ENCODE assay signal across 8 cellular contexts in the genomic region with DNA sequence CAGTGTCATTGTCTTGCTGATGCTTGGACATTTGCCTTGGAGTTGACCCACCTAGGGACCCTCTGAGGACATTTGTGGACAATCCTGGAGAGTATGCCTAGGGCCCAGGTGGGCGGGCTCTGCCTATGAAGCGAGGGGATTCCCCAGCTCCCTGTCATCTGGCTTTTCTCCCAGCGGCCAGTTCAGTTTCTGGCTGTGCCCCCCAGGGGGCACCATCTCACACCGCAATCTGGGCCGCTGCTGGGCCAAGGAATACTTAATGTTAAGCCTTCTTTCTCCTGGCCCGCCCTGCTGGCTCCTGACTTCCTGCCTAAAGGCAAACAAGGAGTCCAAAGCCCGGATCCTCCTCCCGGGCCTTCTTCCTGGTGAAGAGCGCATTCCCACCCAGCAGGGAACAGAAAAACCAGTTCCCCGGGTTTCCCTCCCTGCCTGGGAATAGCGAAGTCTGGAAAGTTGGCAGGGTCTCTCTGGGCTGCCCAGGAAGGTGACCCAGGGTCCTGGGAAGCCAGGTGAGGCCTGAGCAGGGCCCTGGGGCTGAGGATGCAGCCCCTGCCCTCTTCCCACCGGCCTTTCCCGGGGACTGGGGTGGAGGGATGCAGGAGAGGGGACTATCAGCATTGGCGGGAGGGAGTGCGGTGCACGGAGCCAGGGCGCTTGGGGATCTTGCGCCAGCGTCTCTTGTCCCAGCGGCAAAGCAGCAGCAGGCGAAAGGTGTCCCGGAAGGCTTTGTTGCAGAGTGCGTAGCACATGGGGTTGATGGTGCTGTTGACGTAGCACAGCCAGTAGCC. TPM values are rescaled to one million over a fixed set of nuclear protein-coding genes. Genes with fewer than 3 reads are reported as not detected.
DNase-seq lines count a peak whose midpoint lies in the region; ATAC-seq and TF ChIP-seq lines count a peak whose summit lies in the region.

No MANE protein-coding gene starts in this region.

- H3K79me2 ChIP-seq in GM23338 (replicated peaks; ENCODE audit: insufficient read depth) = no peaks in the 10 kb centered on the region
- no peaks in the 10 kb centered on the region for H3K79me2 ChIP-seq in fibroblast of lung (ENCODE audit: control insufficient read depth, insufficient read depth, low read length)

- H4K20me1 ChIP-seq in GM23338 (replicated peaks; ENCODE audit: insufficient read depth) = no peaks in the 10 kb centered on the region
- H4K20me1 ChIP-seq in fibroblast of lung (ENCODE audit: control insufficient read depth, extremely low read depth, insufficient read depth, low read length) = no peaks in the 10 kb centered on the region

- H3K4me2 ChIP-seq in GM23338 (peak overlapping the region; percentile 78), fibroblast of lung (ENCODE audit: extremely low read depth, insufficient read depth, low read length) (no peak overlapping the region)

- H3K9ac ChIP-seq in fibroblast of lung (ENCODE audit: insufficient read depth, low read length) = no peak overlapping the region

- H3K4me1 Mint-ChIP-seq in GM23338 = peaks cover 25% of the 10 kb centered on the region

- TF ChIP-seq CTCF in AG09319 (IDR thresholded peaks at IDR 0.05; ENCODE audit: low read depth, low read length) (peak; percentile 58), GM23338 (conservative IDR thresholded peaks at IDR 0.05; ENCODE audit: low read depth in 2 of 2) (peak; percentile 71 to 85), fibroblast of lung (conservative IDR thresholded peaks at IDR 0.05 in 1 of 2, IDR thresholded peaks at IDR 0.05 in 1 of 2; ENCODE audit: low read depth in 1 of 2, low read length in 2 of 2) (peak; percentile 35 to 56)

- H2AFZ ChIP-seq in GM23338 = peak overlapping the region; percentile 78
- no peak overlapping the region for H2AFZ ChIP-seq in fibroblast of lung (ENCODE audit: low read length)

- H3K9me3 Mint-ChIP-seq in GM23338 = peaks cover 8% of the 10 kb centered on the region

- ATAC-seq in GM23338 = peak; percentile 89

- H3K27ac ChIP-seq in GM23338 (ENCODE audit: low read depth) (peak overlapping the region; percentile 93), fibroblast of lung (ENCODE audit: insufficient read depth, low read length) (no peak overlapping the region)
- H3K27ac ChIP-seq in effector memory CD4-positive, alpha-beta T cell (ENCODE audit: insufficient read depth, low read length, poor library complexity, severe bottlenecking) = no peak overlapping the region

- no peaks in the 10 kb centered on the region for H3K27me3 ChIP-seq in GM23338 (ENCODE audit: insufficient read depth)
- no peaks in the 10 kb centered on the region for H3K27me3 ChIP-seq in fibroblast of lung (ENCODE audit: control insufficient read depth, insufficient read depth, low read length)
- no peaks in the 10 kb centered on the region for H3K27me3 ChIP-seq in effector memory CD4-positive, alpha-beta T cell (replicated peaks; ENCODE audit: control insufficient read depth, insufficient read depth, low read length, poor library complexity, severe bottlenecking)

- H3K36me3 ChIP-seq in GM23338 (ENCODE audit: insufficient read depth) (no peaks in the 10 kb centered on the region), fibroblast of lung (ENCODE audit: control insufficient read depth, insufficient read depth, low read length) (no peaks in the 10 kb centered on the region)
- no peaks in the 10 kb centered on the region for H3K36me3 ChIP-seq in effector memory CD4-positive, alpha-beta T cell (ENCODE audit: control insufficient read depth, insufficient read depth, low read length)

- H3K9me3 ChIP-seq in fibroblast of lung (ENCODE audit: control insufficient read depth, insufficient read depth, low read depth, low read length) = no peaks in the 10 kb centered on the region
- H3K9me3 ChIP-seq in effector memory CD4-positive, alpha-beta T cell (ENCODE audit: control insufficient read depth, low read length) = no peaks in the 10 kb centered on the region

- H3K4me3 Mint-ChIP-seq in GM23338 = peak overlapping the region; percentile 54

- H3K4me3 ChIP-seq in GM23338 = peak overlapping the region; percentile 50
- H3K4me3 ChIP-seq in fibroblast of lung (replicated peaks in 1 of 4; ENCODE audit: control extremely low read depth in 1 of 4, insufficient read depth in 1 of 4, low read depth in 3 of 4, low read length in 4 of 4) = no peak overlapping the region
- H3K4me3 ChIP-seq in effector memory CD4-positive, alpha-beta T cell (ENCODE audit: insufficient read depth, low read depth, low read length, poor library complexity, severe bottlenecking) = no peak overlapping the region

- H3K9me2 ChIP-seq in GM23338 (ENCODE audit: insufficient read depth) = no peaks in the 10 kb centered on the region

- H3K4me1 ChIP-seq in GM23338 (ENCODE audit: insufficient read depth) = peaks cover 13% of the 10 kb centered on the region
- no peaks in the 10 kb centered on the region for H3K4me1 ChIP-seq in fibroblast of lung (ENCODE audit: control insufficient read depth, extremely low read depth, insufficient read depth, low read length)
- H3K4me1 ChIP-seq in effector memory CD4-positive, alpha-beta T cell (ENCODE audit: control insufficient read depth, insufficient read depth, low read length, poor library complexity, severe bottlenecking) = no peaks in the 10 kb centered on the region

- H3K36me3 Mint-ChIP-seq in GM23338 (ENCODE audit: low read depth) = peaks cover 5% of the 10 kb centered on the region; the same call in 2 of the 3 replicates

- DNase-seq in AG09319 (ENCODE audit: extremely low read depth, low read depth) (no peak), GM23338 (ENCODE audit: low spot score) (peak; percentile 99), SHP77 (lab: John Stamatoyannopoulos, UW) (peak; percentile 36 to 68), fibroblast of lung (ENCODE audit: low read depth in 2 of 2) (peak; percentile 50 to 62), myocyte (ENCODE audit: low read depth) (peak; percentile 49), SW 1271 (lab: John Stamatoyannopoulos, UW) (no peak)
- no peak for DNase-seq in stimulated activated naive CD4-positive, alpha-beta T cell (lab: John Stamatoyannopoulos, UW)
- no peak for DNase-seq in effector memory CD4-positive, alpha-beta T cell

- peaks cover 11% of the 10 kb centered on the region for H3K27me3 Mint-ChIP-seq in GM23338 (ENCODE audit: insufficient read depth, low read depth, poor library complexity)

- H3F3A ChIP-seq in GM23338 (replicated peaks; ENCODE audit: low read depth) = peaks cover 15% of the 10 kb centered on the region; the same call in 1 of the 2 replicates

- H3K27ac Mint-ChIP-seq in GM23338 = peak overlapping the region; percentile 83; the same call in 1 of the 2 replicates

TF ChIP-seq in GM23338, 12 proteins besides CTCF, POLR2A, EP300 and RAD21 (continues in another document):
- TF ChIP-seq POLR2AphosphoS5 (IDR thresholded peaks at IDR 0.05; ENCODE audit: low read depth) (peak; percentile 37; the same call in 1 of the 2 replicates), EZH2 (IDR thresholded peaks at IDR 0.05; ENCODE audit: low read depth, unreplicated experiment) (no peak)

RNA-seq across cellular contexts. Expression of gene CHRM1, which starts 11.9 kb away (rescaled TPM):
- total RNA-seq in GM23338 (2014; rRNA removed; shearing (Covaris generic)) = 0.14 TPM in 1 of 2 replicates, not detected in the other
- polyA plus RNA-seq in GM23338 (2016; fragmentation: Nextera tagmentation; extraction: Ambion mirVana) (0.30 and 0.44 TPM in 2 replicates), fibroblast of lung (not detected in 2 replicates)
- total RNA-seq in fibroblast of lung (not detected in 2 replicates), myocyte (not detected in 2 replicates)
- not detected in 2 replicates for polyA plus RNA-seq in fibroblast of lung (2012)
- polyA minus RNA-seq in fibroblast of lung (ENCODE audit: low replicate concordance) = not detected in 2 replicates
- polyA plus RNA-seq in myocyte (2012) = not detected

RNA-seq across cellular contexts. Expression of gene SLC3A2, which starts 28.6 kb away (rescaled TPM):
- total RNA-seq in GM23338 (2014; rRNA removed; shearing (Covaris generic)) = 375 and 425 TPM in 2 replicates
- polyA plus RNA-seq in GM23338 (2016; fragmentation: Nextera tagmentation; extraction: Ambion mirVana) = 240 and 241 TPM in 2 replicates
- 344 and 441 TPM in 2 replicates for total RNA-seq in fibroblast of lung
- polyA plus RNA-seq in fibroblast of lung = 91.2 and 132 TPM in 2 replicates
- 76.2 and 115 TPM in 2 replicates for polyA plus RNA-seq in fibroblast of lung (2012)
- polyA minus RNA-seq in fibroblast of lung (ENCODE audit: low replicate concordance) = 118 and 198 TPM in 2 replicates
- total RNA-seq in myocyte = 141 and 195 TPM in 2 replicates
- 488 TPM for polyA plus RNA-seq in myocyte (2012)

Comparison
In these comparisons a context has a peak if more than half of its experiments do, and no peak if none do; other contexts are left out.
1. DNase-seq: peak in GM23338 (single experiment), SHP77 (2 of 2), fibroblast of lung (2 of 2) and myocyte (single experiment); none in AG09319 (single experiment), SW 1271 (0 of 2), stimulated activated naive CD4-positive, alpha-beta T cell (0 of 6) and effector memory CD4-positive, alpha-beta T cell (0 of 3).
2. Peak in every context shown above with its lines, with median percentiles within 50 percentile points of each other: CTCF ChIP-seq.